ENCODE assay signal across 21 cellular contexts in the genomic region with DNA sequence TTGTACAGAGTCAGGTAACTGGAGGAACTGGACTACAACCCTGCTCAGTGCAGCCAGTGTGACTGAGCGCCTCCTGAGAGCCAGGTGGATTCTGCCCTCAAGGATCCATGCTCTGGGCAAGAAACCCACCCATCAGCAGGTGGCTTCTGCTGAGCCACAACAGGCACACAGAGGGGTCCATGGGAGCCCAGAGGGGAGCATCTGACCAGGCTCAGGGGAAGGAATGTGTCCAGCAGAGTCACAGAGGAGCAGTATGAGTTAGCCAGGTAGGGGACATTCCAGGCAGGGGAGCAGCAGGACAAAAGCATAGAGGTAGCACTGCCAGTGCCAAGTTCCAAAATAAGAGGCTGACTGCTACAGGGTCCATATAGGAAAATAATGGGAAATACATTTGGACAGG. TPM values are rescaled to one million over a fixed set of nuclear protein-coding genes. Genes with fewer than 3 reads are reported as not detected.
DNase-seq lines count a peak whose midpoint lies in the region; ATAC-seq, FAIRE-seq and TF ChIP-seq lines count a peak whose summit lies in the region.
"Had no signal": no experiment of that assay in that cellular context is flagged by ENCODE, and none has a peak within 500 bp of the region (broad histone marks: within the 10 kb centered on the region; RNA-seq: fewer than 3 reads in every experiment).

No MANE protein-coding gene starts in this region.

- no peaks in the 10 kb centered on the region for H3K36me3 Mint-ChIP-seq in natural killer cell
- H3K36me3 Mint-ChIP-seq in natural killer cell treated with Interleukin-12 subunit alpha and Interleukin-12 subunit beta and Interleukin-15 and Interleukin-18, amount 100 ng/mL, for 72 hours: no peaks in the 10 kb centered on the region
- peaks cover 3% of the 10 kb centered on the region for H3K36me3 Mint-ChIP-seq in progenitor cell of endocrine pancreas (ENCODE audit: insufficient read depth)

- no peak for FAIRE-seq in H1 (lab: Jason Lieb, UNC)
- FAIRE-seq: D721Med, H54 had no signal

- H3K14ac ChIP-seq in H1 (ENCODE audit: insufficient read length): no peak overlapping the region

- H3K4me1 Mint-ChIP-seq in natural killer cell (peaks cover 0 to 17% of the 10 kb centered on the region in 2 donors), progenitor cell of endocrine pancreas (ENCODE audit: low read depth) (peaks cover 2% of the 10 kb centered on the region)
- H3K4me1 Mint-ChIP-seq in natural killer cell treated with Interleukin-12 subunit alpha and Interleukin-12 subunit beta and Interleukin-15 and Interleukin-18, amount 100 ng/mL, for 72 hours (ENCODE audit: low read depth in 2 of 2): peaks cover 0 to 5% of the 10 kb centered on the region in 2 donors

- TF ChIP-seq RAD21 in H1 (IDR thresholded peaks at IDR 0.05 in 1 of 2, conservative IDR thresholded peaks at IDR 0.05 in 1 of 2; ENCODE audit: low read depth in 2 of 2, low read length in 2 of 2): no peak

- H3K18ac ChIP-seq in H1 (ENCODE audit: extremely low read depth, low read length): no peak overlapping the region

- H3K27me3 Mint-ChIP-seq in natural killer cell (ENCODE audit: low read depth in 2 of 2): no peaks in the 10 kb centered on the region
- H3K27me3 Mint-ChIP-seq in natural killer cell treated with Interleukin-12 subunit alpha and Interleukin-12 subunit beta and Interleukin-15 and Interleukin-18, amount 100 ng/mL, for 72 hours: no peaks in the 10 kb centered on the region
- no peaks in the 10 kb centered on the region for H3K27me3 Mint-ChIP-seq in progenitor cell of endocrine pancreas

- intact Hi-C loops in natural killer cell (cut with micrococcal nuclease): no loop called here

- H4K8ac ChIP-seq in H1 (ENCODE audit: extremely low read depth, insufficient read depth, low read length): no peak overlapping the region

- H2BK12ac ChIP-seq in H1 (ENCODE audit: low read depth, low read length): no peak overlapping the region

- H3K79me2 ChIP-seq in H1 (ENCODE audit: control insufficient read depth in 1 of 2, insufficient read depth in 2 of 2, low read length in 2 of 2) (no peaks in the 10 kb centered on the region), parathyroid adenoma (no peaks in the 10 kb centered on the region)

- no peak for TF ChIP-seq EP300 in H1 (IDR thresholded peaks at IDR 0.05; ENCODE audit: borderline replicate concordance in 1 of 2, low read depth in 2 of 2, low read length in 2 of 2)

- H4K91ac ChIP-seq in H1 (replicated peaks; ENCODE audit: insufficient read length, low read length): no peak overlapping the region

- POLR2A ChIA-PET in H1 (lab: Charles Lee; ENCODE audit: partially characterized antibody): no interaction called here

- H3K27ac Mint-ChIP-seq in natural killer cell (peak overlapping the region; percentile 34 to 45), progenitor cell of endocrine pancreas (no peak overlapping the region)
- no peak overlapping the region for H3K27ac Mint-ChIP-seq in natural killer cell treated with Interleukin-12 subunit alpha and Interleukin-12 subunit beta and Interleukin-15 and Interleukin-18, amount 100 ng/mL, for 72 hours

- H3K4me2 ChIP-seq in H1 (ENCODE audit: insufficient read depth in 1 of 2, low read depth in 2 of 2, low read length in 2 of 2) (no peak overlapping the region), parathyroid adenoma (ENCODE audit: low read length) (peak overlapping the region; percentile 15)

- H3K23me2 ChIP-seq in H1 (ENCODE audit: low read depth, low read length): no peaks in the 10 kb centered on the region

- H3K4me1 ChIP-seq in H1 (replicated peaks in 1 of 4; ENCODE audit: control insufficient read depth in 3 of 4, insufficient read depth in 4 of 4, low read length in 3 of 4) (peaks cover 0 to 7% (median 0%) of the 10 kb centered on the region in 4 experiments; a peak in 2 of 7 replicates), parathyroid adenoma (peaks cover 34% of the 10 kb centered on the region)

- H3K79me1 ChIP-seq in H1 (ENCODE audit: low read depth, low read length): no peaks in the 10 kb centered on the region; the same call in 1 of the 2 replicates

- no peak overlapping the region for H3K4me3 ChIP-seq in H1 (ENCODE audit: extremely low read depth in 1 of 4, insufficient read depth in 2 of 4, low read depth in 3 of 4, low read length in 4 of 4)
- no peak overlapping the region for H3K4me3 ChIP-seq in parathyroid adenoma (ENCODE audit: low read depth, low read length)

- H3K27ac ChIP-seq in H1 (ENCODE audit: low read depth, low read length): no peak overlapping the region
- peak overlapping the region; percentile 98 for H3K27ac ChIP-seq in parathyroid adenoma

- no peak overlapping the region for H2BK20ac ChIP-seq in H1 (ENCODE audit: low read length)

- no peak overlapping the region for H3K56ac ChIP-seq in H1 (replicated peaks; ENCODE audit: insufficient read length, low read depth, low read length)

- H3K4me3 Mint-ChIP-seq in natural killer cell (no peak overlapping the region), progenitor cell of endocrine pancreas (ENCODE audit: low read depth) (no peak overlapping the region)
- H3K4me3 Mint-ChIP-seq in natural killer cell treated with Interleukin-12 subunit alpha and Interleukin-12 subunit beta and Interleukin-15 and Interleukin-18, amount 100 ng/mL, for 72 hours: no peak overlapping the region

- no peaks in the 10 kb centered on the region for H3K9me3 ChIP-seq in H1 (ENCODE audit: insufficient read depth in 2 of 2, low read depth in 1 of 2, low read length in 1 of 2)
- no peaks in the 10 kb centered on the region for H3K9me3 ChIP-seq in parathyroid adenoma (ENCODE audit: control insufficient read depth, low read length)

- no peak for ATAC-seq in natural killer cell
- ATAC-seq in natural killer cell treated with Interleukin-12 subunit alpha and Interleukin-12 subunit beta and Interleukin-15 and Interleukin-18, amount 100 ng/mL, for 72 hours: no peak
- no peak for ATAC-seq in HG02973 (IDR thresholded peaks at IDR 0.05; ENCODE audit: unreplicated experiment)

- no peak overlapping the region for H3K23ac ChIP-seq in H1 (ENCODE audit: insufficient read length)

- 83% methylated on average over 1 of the region's 1 CpG; no CpG with 5 or more reads in 1 of the 2 experiments for WGBS in H1 (ENCODE audit: extremely low coverage in 1 of 2, insufficient coverage in 1 of 2, insufficient read length in 1 of 2, insufficient replicate concordance in 2 of 2, low coverage in 1 of 2, low lambda C conversion rate in 2 of 2, missing lambda C conversion rate in 1 of 2), 2 experiments

- no peak overlapping the region for H2BK5ac ChIP-seq in H1 (ENCODE audit: low read depth, low read length)

- H3K27me3 ChIP-seq in H1 (replicated peaks in 1 of 4; ENCODE audit: control insufficient read depth in 3 of 4, extremely low read depth in 1 of 4, insufficient read depth in 3 of 4, low read length in 3 of 4) (no peaks in the 10 kb centered on the region; a peak in 1 of 7 replicates), parathyroid adenoma (ENCODE audit: control insufficient read depth, insufficient read depth, low read length) (no peaks in the 10 kb centered on the region)

- no peak overlapping the region for H3K4ac ChIP-seq in H1 (replicated peaks; ENCODE audit: insufficient read length, low read depth, low read length)

- TF ChIP-seq POLR2A in H1 (IDR thresholded peaks at IDR 0.05; ENCODE audit: control extremely low read depth in 1 of 2, low read depth in 2 of 2, low read length in 2 of 2): no peak

- H2BK120ac ChIP-seq in H1 (replicated peaks; ENCODE audit: low read depth, low read length): no peak overlapping the region

- no peak overlapping the region for H2AK5ac ChIP-seq in H1 (ENCODE audit: low read depth, low read length)

- TF ChIP-seq CTCF in natural killer cell (IDR thresholded peaks at IDR 0.05) (no peak), H1 (IDR thresholded peaks at IDR 0.05; ENCODE audit: control extremely low read depth in 1 of 3, insufficient read depth in 1 of 3, low read depth in 1 of 3, low read length in 3 of 3) (no peak), parathyroid adenoma (IDR thresholded peaks at IDR 0.05) (no peak), progenitor cell of endocrine pancreas (IDR thresholded peaks at IDR 0.05; ENCODE audit: unreplicated experiment) (no peak)

- H3K9me3 Mint-ChIP-seq in natural killer cell: no peaks in the 10 kb centered on the region
- H3K9me3 Mint-ChIP-seq in natural killer cell treated with Interleukin-12 subunit alpha and Interleukin-12 subunit beta and Interleukin-15 and Interleukin-18, amount 100 ng/mL, for 72 hours: no peaks in the 10 kb centered on the region
- H3K9me3 Mint-ChIP-seq in progenitor cell of endocrine pancreas (ENCODE audit: low read depth): no peaks in the 10 kb centered on the region

- H4K20me1 ChIP-seq in H1 (replicated peaks in 1 of 2; ENCODE audit: control insufficient read depth in 1 of 2, insufficient read depth in 2 of 2, low read length in 2 of 2): no peaks in the 10 kb centered on the region

- no peak overlapping the region for H4K5ac ChIP-seq in H1 (ENCODE audit: insufficient read length, low read depth, low read length)

- H2AFZ ChIP-seq in H1 (ENCODE audit: low read length) (no peak overlapping the region), parathyroid adenoma (peak overlapping the region; percentile 14)

- H2BK15ac ChIP-seq in H1 (ENCODE audit: low read length): no peak overlapping the region

- H3K36me3 ChIP-seq in H1 (ENCODE audit: control insufficient read depth in 2 of 4, insufficient read depth in 4 of 4, low read length in 3 of 4) (no peaks in the 10 kb centered on the region), parathyroid adenoma (ENCODE audit: control insufficient read depth, insufficient read depth, low read length) (no peaks in the 10 kb centered on the region)

- no peak overlapping the region for H3K9ac ChIP-seq in H1 (replicated peaks in 1 of 4; ENCODE audit: extremely low read depth in 1 of 4, low read depth in 3 of 4, low read length in 3 of 4)
- H3K9ac ChIP-seq in parathyroid adenoma: no peak overlapping the region

- DNase-seq in natural killer cell (no peak), H1 (ENCODE audit: low read depth in 1 of 2, low spot score in 2 of 2) (no peak), progenitor cell of endocrine pancreas (ENCODE audit: low spot score, unreplicated experiment) (no peak)
- no peak for DNase-seq in natural killer cell treated with Interleukin-12 subunit alpha and Interleukin-12 subunit beta and Interleukin-15 and Interleukin-18, amount 100 ng/mL, for 72 hours (ENCODE audit: low spot score)
- no peak for DNase-seq in stimulated activated naive CD4-positive, alpha-beta T cell (lab: John Stamatoyannopoulos, UW)
- DNase-seq: 8988T; C1 segment of cervical spinal cord; DMS53; GDM1; Karpas-422; MV-4-11; NCI-H1105 treated with DMSO at 0.1 percent for 48 hours; NCI-H2029 treated with DMSO at 0.1 percent for 48 hours; NCI-H345; NCI-H774; NK-92 treated with Interleukin-12 subunit alpha and Interleukin-12 subunit beta, amount 100 ng/mL, for 24 hours; SIG-M5 had no signal

- CTCF ChIA-PET in H1 (lab: Charles Lee; ENCODE audit: partially characterized antibody): interaction anchor here (1.2 to 11.3 kb wide), 3 partner anchors 13 to 20 kb away, joined by 3 to 123 read pairs (median 4); no protein-coding TSS in a partner anchor

RNA-seq across cellular contexts. Expression of a gene that starts 19.9 kb away (rescaled TPM):
- total RNA-seq in natural killer cell (10 to 100 TPM in 2 of 3 donors, 1 to 10 TPM in 1; 7.0 to 11.7 (median 10.4) TPM), progenitor cell of endocrine pancreas (16.2 and 19.6 TPM in 2 replicates)
- total RNA-seq in natural killer cell treated with Interleukin-12 subunit alpha and Interleukin-12 subunit beta and Interleukin-15 and Interleukin-18, amount 100 ng/mL, for 72 hours: 1 to 10 TPM; 2.2 to 3.5 TPM
- total RNA-seq in H1 (2021; fragmentation: NEBNext Ultra II Directional; extraction: Animal tissue kit (Norgen Biotek cat#: 25700)): 6.0 and 8.7 TPM in 2 replicates
- polyA plus RNA-seq in H1 (2011; rRNA removed): 8.7 and 10.3 TPM in 2 replicates
- 9.7 TPM for polyA plus RNA-seq in H1 (2011; cell fraction: cytosol; rRNA removed)
- 19.8 TPM for polyA plus RNA-seq in H1 (2011; cell fraction: nucleus; rRNA removed)
- 10.0 to 13.4 TPM (median 11.4 TPM) in 4 replicates for polyA plus RNA-seq in H1 (2012, experiment 1 of 2)
- polyA plus RNA-seq in H1 (2012, experiment 2 of 2): 4.7 TPM
- polyA plus RNA-seq in H1 (2013, experiment 1 of 2): 8.4 TPM
- 9.0 TPM for polyA plus RNA-seq in H1 (2013, experiment 2 of 2)
- polyA minus RNA-seq in H1 (2011; rRNA and poly(A)+ RNA removed): 5.3 and 7.8 TPM in 2 replicates
- 7.1 TPM for polyA minus RNA-seq in H1 (2011; cell fraction: cytosol; rRNA and poly(A)+ RNA removed)
- 14.8 TPM for polyA minus RNA-seq in H1 (2011; cell fraction: nucleus; rRNA and poly(A)+ RNA removed)

Comparison
In these comparisons a context has a peak if more than half of its experiments do, and no peak if none do; other contexts are left out.
1. H3K27ac Mint-ChIP-seq: peak in natural killer cell (2 of 2); none in natural killer cell treated with Interleukin-12 subunit alpha and Interleukin-12 subunit beta and Interleukin-15 and Interleukin-18, amount 100 ng/mL, for 72 hours (0 of 2) and progenitor cell of endocrine pancreas (single experiment).